In the genomic region with DNA sequence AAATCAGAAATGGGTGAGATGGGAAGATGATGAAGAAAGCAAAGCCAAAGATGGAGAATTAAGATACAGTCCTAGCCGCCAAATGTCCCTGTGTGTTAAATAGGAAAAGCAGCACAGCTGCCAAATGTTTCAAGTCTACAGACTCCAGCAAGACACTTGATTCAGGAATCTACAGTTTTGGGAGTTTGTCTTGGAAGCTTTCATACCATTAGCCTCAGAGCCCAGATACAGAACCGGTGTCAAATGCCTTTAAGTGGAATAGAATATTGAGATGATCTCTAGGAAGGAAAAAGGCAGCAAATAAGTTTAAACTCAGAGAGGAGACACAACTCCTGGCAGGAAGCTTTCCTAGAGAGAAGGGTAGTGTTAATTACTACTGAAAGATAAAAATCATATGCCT, we compare ENCODE assay signal across 19 cellular contexts. TPM values are rescaled to one million over a fixed set of nuclear protein-coding genes. Genes with fewer than 3 reads are reported as not detected.
DNase-seq lines count a peak whose midpoint lies in the region; ATAC-seq, FAIRE-seq and TF ChIP-seq lines count a peak whose summit lies in the region.
"Had no signal": no experiment of that assay in that cellular context is flagged by ENCODE, and none has a peak within 500 bp of the region (broad histone marks: within the 10 kb centered on the region; RNA-seq: fewer than 3 reads in every experiment).

No MANE protein-coding gene starts in this region.

- H3K36me3 ChIP-seq in astrocyte (ENCODE audit: insufficient read depth, low read length): no peaks in the 10 kb centered on the region
- H3K36me3 ChIP-seq in bronchial epithelial cell (ENCODE audit: control insufficient read depth, insufficient read depth, low read length): no peaks in the 10 kb centered on the region
- H3K36me3 ChIP-seq in osteoblast (ENCODE audit: insufficient read depth, low read length): no peaks in the 10 kb centered on the region
- H3K36me3 ChIP-seq: HAP-1 had no signal

- H3K4me1 Mint-ChIP-seq in astrocyte (ENCODE audit: low read depth, unreplicated experiment) (peaks cover 3% of the 10 kb centered on the region), immature natural killer cell (no peaks in the 10 kb centered on the region)
- H3K4me1 Mint-ChIP-seq: CD4-positive, alpha-beta memory T cell had no signal

- H3K4me3 ChIP-seq in astrocyte (ENCODE audit: insufficient read depth, low read depth, low read length) (no peak overlapping the region), bronchial epithelial cell (ENCODE audit: low read depth, low read length) (no peak overlapping the region), osteoblast (ENCODE audit: insufficient read depth, low read length) (no peak overlapping the region)
- H3K4me3 ChIP-seq: GM12878, HAP-1 had no signal

- no peak overlapping the region for H2AFZ ChIP-seq in astrocyte (ENCODE audit: low read depth, low read length)
- no peak overlapping the region for H2AFZ ChIP-seq in osteoblast (ENCODE audit: low read length)

- no peak for DNase-seq in astrocyte (ENCODE audit: low read depth)
- no peak for DNase-seq in bronchial epithelial cell (ENCODE audit: low read depth)
- DNase-seq in osteoblast (ENCODE audit: insufficient read length, low spot score, missing footprints): peak; percentile 51
- no peak for DNase-seq in NCI-H2171 treated with DMSO at 0.1 percent for 48 hours (lab: John Stamatoyannopoulos, UW)
- DNase-seq in immature natural killer cell: no peak
- DNase-seq: C1 segment of cervical spinal cord; Calu3; CD4-positive, alpha-beta memory T cell; COR-L47; DMS79; EL; GDM1; GOT3; HFFc6 had no signal

- H3K4me1 ChIP-seq in astrocyte (ENCODE audit: insufficient read depth, low read length) (no peaks in the 10 kb centered on the region), osteoblast (ENCODE audit: insufficient read depth, low read length) (no peaks in the 10 kb centered on the region)

- H3K27ac Mint-ChIP-seq in astrocyte (ENCODE audit: unreplicated experiment) (no peak overlapping the region), immature natural killer cell (no peak overlapping the region)
- H3K27ac Mint-ChIP-seq: CD4-positive, alpha-beta memory T cell; HFFc6 had no signal

- no peaks in the 10 kb centered on the region for H3K79me2 ChIP-seq in astrocyte (ENCODE audit: insufficient read depth, low read length)
- no peaks in the 10 kb centered on the region for H3K79me2 ChIP-seq in osteoblast (ENCODE audit: insufficient read depth, low read length)

- H3K4me3 Mint-ChIP-seq in astrocyte (ENCODE audit: unreplicated experiment) (no peak overlapping the region), immature natural killer cell (no peak overlapping the region)
- H3K4me3 Mint-ChIP-seq: CD4-positive, alpha-beta memory T cell; HFFc6 had no signal

- H3K27me3 Mint-ChIP-seq in astrocyte (ENCODE audit: low read depth, unreplicated experiment) (no peaks in the 10 kb centered on the region), immature natural killer cell (ENCODE audit: low read depth in 3 of 3) (peaks cover under 1 to 10% (median 6%) of the 10 kb centered on the region in 3 donors)

- no peak for TF ChIP-seq CTCF in astrocyte (IDR thresholded peaks at IDR 0.05; ENCODE audit: insufficient read depth, low read depth, low read length)
- TF ChIP-seq CTCF in bronchial epithelial cell (IDR thresholded peaks at IDR 0.05; ENCODE audit: insufficient read depth, low read length, severe bottlenecking): no peak
- TF ChIP-seq CTCF in osteoblast (IDR thresholded peaks at IDR 0.05; ENCODE audit: extremely low read depth, low read depth, low read length): no peak

- H3K4me2 ChIP-seq in astrocyte (ENCODE audit: low read length) (no peak overlapping the region), osteoblast (ENCODE audit: insufficient read depth, low read length) (no peak overlapping the region)

- no peaks in the 10 kb centered on the region for H4K20me1 ChIP-seq in astrocyte (ENCODE audit: insufficient read depth, low read length)
- H4K20me1 ChIP-seq in osteoblast (ENCODE audit: insufficient read depth, low read length): no peaks in the 10 kb centered on the region

- no peaks in the 10 kb centered on the region for H3K9me3 ChIP-seq in astrocyte (ENCODE audit: insufficient read depth, low read depth, low read length)
- no peaks in the 10 kb centered on the region for H3K9me3 ChIP-seq in osteoblast (ENCODE audit: low read depth, low read length)
- H3K9me3 ChIP-seq: HAP-1 had no signal

- H3K27me3 ChIP-seq in astrocyte (ENCODE audit: insufficient read depth, low read length): no peaks in the 10 kb centered on the region
- no peaks in the 10 kb centered on the region for H3K27me3 ChIP-seq in bronchial epithelial cell (ENCODE audit: control insufficient read depth, insufficient read depth, low read length)
- H3K27me3 ChIP-seq in osteoblast (ENCODE audit: insufficient read depth, low read length): peaks cover 6% of the 10 kb centered on the region

- H3K9me3 Mint-ChIP-seq in astrocyte (ENCODE audit: unreplicated experiment) (no peaks in the 10 kb centered on the region), immature natural killer cell (no peaks in the 10 kb centered on the region)
- H3K9me3 Mint-ChIP-seq: HFFc6 had no signal

- ATAC-seq in GM21619 (IDR thresholded peaks at IDR 0.05; ENCODE audit: unreplicated experiment): no peak
- ATAC-seq: GM12878 had no signal

- no peak overlapping the region for H3K9ac ChIP-seq in astrocyte (ENCODE audit: low read length)

- no peak overlapping the region for H3K27ac ChIP-seq in astrocyte (ENCODE audit: low read depth, low read length)
- no peak overlapping the region for H3K27ac ChIP-seq in osteoblast (ENCODE audit: low read depth, low read length)

- peak; percentile 32 for FAIRE-seq in astrocyte (lab: Jason Lieb, UNC)
- peak; percentile 72 for FAIRE-seq in bronchial epithelial cell (lab: Jason Lieb, UNC)
- FAIRE-seq: GM12878, GM19239, H54 had no signal

- H3K36me3 Mint-ChIP-seq in astrocyte (ENCODE audit: low read depth, unreplicated experiment) (peaks cover 2% of the 10 kb centered on the region), immature natural killer cell (peaks cover 0 to 6% (median 0%) of the 10 kb centered on the region in 3 donors)
- H3K36me3 Mint-ChIP-seq: CD4-positive, alpha-beta memory T cell had no signal

RNA-seq across cellular contexts. Expression of a gene that starts 30.2 kb away (rescaled TPM):
- total RNA-seq in astrocyte (3.7 and 5.1 TPM in 2 replicates), bronchial epithelial cell (3.2 and 4.6 TPM in 2 replicates), osteoblast (6.9 and 7.4 TPM in 2 replicates)
- under 1 TPM in 2 of 3 donors, not detected in 1; 0.31 to 0.49 TPM for polyA plus RNA-seq in immature natural killer cell
